ENCODE assay signal across 10 cellular contexts in genomic region chr1:93692001-93692400, GRCh38. TPM values are rescaled to one million over a fixed set of nuclear protein-coding genes. Genes with fewer than 3 reads are reported as not detected.
A peak's percentile ranks its signal among the peaks of the same experiment; 100 is the strongest.
DNase-seq lines count a peak whose midpoint lies in the region; ATAC-seq and TF ChIP-seq lines count a peak whose summit lies in the region.
"Had no signal": no experiment of that assay in that cellular context is flagged by ENCODE, and none has a peak within 500 bp of the region (broad histone marks: within the 10 kb centered on the region; RNA-seq: fewer than 3 reads in every experiment).

No MANE protein-coding gene starts in this region.

- H3K9me3 Mint-ChIP-seq in Calu3 (ENCODE audit: low read depth, unreplicated experiment) (no peaks in the 10 kb centered on the region), naive B cell (no peaks in the 10 kb centered on the region)

- H3K4me1 Mint-ChIP-seq in Calu3 (ENCODE audit: low read depth, unreplicated experiment) (no peaks in the 10 kb centered on the region), naive B cell (peaks cover 11 to 33% (median 19%) of the 10 kb centered on the region in 3 donors)

- H3K27me3 Mint-ChIP-seq in Calu3 (ENCODE audit: unreplicated experiment): no peaks in the 10 kb centered on the region
- no peaks in the 10 kb centered on the region for H3K27me3 Mint-ChIP-seq in naive B cell

- CTCF ChIA-PET in Calu3 (lab: Charles Lee): interaction anchor here (1.0 to 2.1 kb wide), 3 partner anchors 11 to 63 kb away, joined by 3 to 6 read pairs (median 5); no protein-coding TSS in a partner anchor

- no peak overlapping the region for H3K4me3 ChIP-seq in Jurkat, Clone E6-1 (ENCODE audit: low read length)
- H3K4me3 ChIP-seq: body of pancreas had no signal

- H3K36me3 Mint-ChIP-seq in Calu3 (ENCODE audit: insufficient read depth, unreplicated experiment): no peaks in the 10 kb centered on the region
- no peaks in the 10 kb centered on the region for H3K36me3 Mint-ChIP-seq in naive B cell

- ATAC-seq in naive B cell (ENCODE audit: low read depth in 2 of 2) (no peak), HG03571 (IDR thresholded peaks at IDR 0.05; ENCODE audit: unreplicated experiment) (no peak)
- ATAC-seq: body of pancreas had no signal

- intact Hi-C loops in Calu3 (cut with micrococcal nuclease; ENCODE audit: unreplicated experiment): no loop called here

- no TSS peak for BruUV-seq in Calu3 (replicated peaks; lab: Mats Ljungman, UMichigan)

- H3K4me3 Mint-ChIP-seq in Calu3 (ENCODE audit: low read depth, unreplicated experiment) (peak overlapping the region; percentile 29), naive B cell (peak overlapping the region in 6 of 8 donors; percentile 42 to 85 (median 55))

- no peak overlapping the region for H3K27ac Mint-ChIP-seq in Calu3 (ENCODE audit: unreplicated experiment)
- H3K27ac Mint-ChIP-seq in naive B cell: peak overlapping the region in 1 of 6 donors; percentile 5

- no peak for DNase-seq in Calu3
- DNase-seq in Jurkat, Clone E6-1 (ENCODE audit: low read depth, low spot score): peak; percentile 37
- peak; percentile 31 for DNase-seq in SHP77 treated with DMSO at 0.1 percent for 48 hours (lab: John Stamatoyannopoulos, UW)
- DNase-seq in naive B cell: no peak
- DNase-seq in COLO829 (ENCODE audit: low spot score): no peak
- DNase-seq in central memory CD4-positive, alpha-beta T cell: no peak
- DNase-seq in cerebellar cortex (ENCODE audit: low spot score): no peak
- DNase-seq: activated T-cell treated with anti-CD3 and anti-CD28 coated beads, Interleukin-2, amount 50 U/mL, for 1 hour had no signal

- TF ChIP-seq CTCF in Calu3 (IDR thresholded peaks at IDR 0.05; ENCODE audit: unreplicated experiment): no peak

RNA-seq across cellular contexts. Expression of gene BCAR3, which starts 10.4 kb away (rescaled TPM):
- total RNA-seq in Calu3 (2022): 15.6 and 15.7 TPM in 2 replicates
- polyA plus RNA-seq in Jurkat, Clone E6-1 (2012; ENCODE audit: insufficient read depth, insufficient read length): 2.6 TPM
- 1 to 10 TPM in 4 of 6 donors, under 1 TPM in 1, not detected in 1; 0.73 to 3.2 (median 1.7) TPM for polyA plus RNA-seq in naive B cell (ENCODE audit: low read depth in 6 of 6)

Comparison
In these comparisons a context has a peak if more than half of its experiments do, and no peak if none do; other contexts are left out.
1. DNase-seq: peak in Jurkat, Clone E6-1 (single experiment) and SHP77 treated with DMSO at 0.1 percent for 48 hours (single experiment); none in Calu3 (single experiment), naive B cell (single experiment), COLO829 (single experiment), central memory CD4-positive, alpha-beta T cell (single experiment) and cerebellar cortex (single experiment).